In genomic region chr3:133394561-133395311, GRCh38 we compare ENCODE assay signal across 16 cellular contexts. TPM values are rescaled to one million over a fixed set of nuclear protein-coding genes. Genes with fewer than 3 reads are reported as not detected.
"Had no signal": no experiment of that assay in that cellular context is flagged by ENCODE, and none has a peak within 500 bp of the region (broad histone marks: within the 10 kb centered on the region; RNA-seq: fewer than 3 reads in every experiment).

No MANE protein-coding gene starts in this region.

- ATAC-seq: body of pancreas; stimulated activated naive CD8-positive, alpha-beta T cell treated with anti-CD3 and anti-CD28 coated beads, Interleukin-15, Interleukin-2, amounts not matched to agents 100 U/mL and 50 U/mL, for 24 hours had no signal

- H3K36me3 Mint-ChIP-seq: activated naive CD4-positive, alpha-beta T cell treated with anti-CD3 and anti-CD28 coated beads, Interleukin-2, amount 50 U/mL, for 24 hours had no signal

- H3K4me1 ChIP-seq: right lobe of liver had no signal

- H3K9me3 ChIP-seq: adrenal gland, right lobe of liver had no signal

- H3K9me3 Mint-ChIP-seq: activated naive CD4-positive, alpha-beta T cell treated with anti-CD3 and anti-CD28 coated beads, Interleukin-2, amount 50 U/mL, for 24 hours; T-helper 2 cell treated with Interferon-gamma antibody and Interleukin-4, amounts not matched to agents 5 μg/mL and 100 μg/mL, for 36 hours had no signal

- H3K4me3 ChIP-seq: adrenal gland, body of pancreas, hepatocyte, neural progenitor cell, right lobe of liver, smooth muscle cell had no signal

- H2AFZ ChIP-seq: hepatocyte, neural progenitor cell had no signal

- DNase-seq: adrenal gland; body of pancreas; islet precursor cell; right lobe of liver; stimulated activated naive CD8-positive, alpha-beta T cell treated with anti-CD3 and anti-CD28 coated beads, Interleukin-15, Interleukin-2, amounts not matched to agents 100 U/mL and 50 U/mL, for 24 hours; SW 1271 had no signal

- H3K27ac ChIP-seq: body of pancreas, hepatocyte, neural progenitor cell, right lobe of liver had no signal

- H3K4me3 Mint-ChIP-seq: activated naive CD4-positive, alpha-beta T cell treated with anti-CD3 and anti-CD28 coated beads, Interleukin-2, amount 50 U/mL, for 24 hours; neural progenitor cell; T-helper 2 cell treated with Interferon-gamma antibody and Interleukin-4, amounts not matched to agents 5 μg/mL and 100 μg/mL, for 36 hours had no signal

- H3K36me3 ChIP-seq: neural progenitor cell, right lobe of liver had no signal

- H3K4me2 ChIP-seq: hepatocyte, neural progenitor cell, smooth muscle cell had no signal

- H3K27ac Mint-ChIP-seq: activated naive CD4-positive, alpha-beta T cell treated with anti-CD3 and anti-CD28 coated beads, Interleukin-2, amount 50 U/mL, for 24 hours; neural progenitor cell; T-helper 2 cell treated with Interferon-gamma antibody and Interleukin-4, amounts not matched to agents 5 μg/mL and 100 μg/mL, for 36 hours had no signal

- H3K79me2 ChIP-seq: hepatocyte had no signal

- H3K27me3 Mint-ChIP-seq: activated naive CD4-positive, alpha-beta T cell treated with anti-CD3 and anti-CD28 coated beads, Interleukin-2, amount 50 U/mL, for 24 hours had no signal

RNA-seq across cellular contexts. Expression of gene BFSP2, which starts 5.1 kb away (rescaled TPM):
- total RNA-seq: adrenal gland, body of pancreas, cerebellum, dermis microvascular lymphatic vessel endothelial cell, hepatocyte, lung microvascular endothelial cell, osteocyte, pulmonary artery endothelial cell, right lobe of liver, smooth muscle cell had no signal
